19 cellular contexts compared by ENCODE assay signal in genomic region chr10:110396284-110396651, GRCh38.
DNase-seq lines count a peak whose midpoint lies in the region; ATAC-seq, FAIRE-seq and TF ChIP-seq lines count a peak whose summit lies in the region.
"Had no signal": no experiment of that assay in that cellular context is flagged by ENCODE, and none has a peak within 500 bp of the region (broad histone marks: within the 10 kb centered on the region; RNA-seq: fewer than 3 reads in every experiment).

No MANE protein-coding gene starts in this region.

- DNase-seq in activated CD8-positive, alpha-beta T cell treated with anti-CD3 and anti-CD28 coated beads for 36 hours = no peak
- DNase-seq in activated CD8-positive, alpha-beta T cell treated with anti-CD3 and anti-CD28 coated beads, Interleukin-2, amount 10 ng/mL, durations not matched to agents 7 days and 5 days = no peak
- DNase-seq in Panc1 (ENCODE audit: low read depth, low spot score) = no peak
- no peak for DNase-seq in endothelial cell of umbilical vein (ENCODE audit: low read depth, low spot score)
- no peak for DNase-seq in stimulated activated naive B cell treated with anti-CD40 and anti-IgM and Interleukin-4, amounts not matched to agents 10 μg/mL and 1 μg/mL and 100 μg/mL, for 72 hours
- DNase-seq in Kasumi-1 (lab: John Stamatoyannopoulos, UW) = no peak
- no peak for DNase-seq in GM13976 (ENCODE audit: low spot score)
- DNase-seq: activated CD8-positive, alpha-beta memory T cell treated with anti-CD3 and anti-CD28 coated beads, Interleukin-2, amount 50 U/mL, for 48 hours; glutamatergic neuron; midbrain; NCI-H1694 treated with DMSO at 0.1 percent for 48 hours; NCI-H524; WERI-Rb-1 had no signal

- in situ Hi-C loops in Panc1 (cut with HindIII; ENCODE audit: low pct_unique_long_range_greater_than_20kb, low sequenced_read_pairs) = no loop called here
- in situ Hi-C loops in GM13976 (cut with MboI; ENCODE audit: low sequenced_read_pairs, unreplicated experiment) = no loop called here

- no peak for TF ChIP-seq CTCF in activated CD8-positive, alpha-beta T cell treated with anti-CD3 and anti-CD28 coated beads for 36 hours (IDR thresholded peaks at IDR 0.05)
- TF ChIP-seq CTCF in Panc1 (IDR thresholded peaks at IDR 0.05) = no peak
- TF ChIP-seq CTCF in endothelial cell of umbilical vein (IDR thresholded peaks at IDR 0.05; ENCODE audit: extremely low read depth in 1 of 2, insufficient read depth in 1 of 2, low read depth in 1 of 2, low read length in 2 of 2) = no peak
- TF ChIP-seq CTCF in GM13976 (IDR thresholded peaks at IDR 0.05; ENCODE audit: borderline replicate concordance, control extremely low read depth, extremely low read depth, insufficient read depth, missing control alignments) = no peak

- H3K27me3 Mint-ChIP-seq in activated CD8-positive, alpha-beta T cell treated with anti-CD3 and anti-CD28 coated beads for 36 hours = peaks cover 3% of the 10 kb centered on the region
- no peaks in the 10 kb centered on the region for H3K27me3 Mint-ChIP-seq in activated CD8-positive, alpha-beta T cell treated with anti-CD3 and anti-CD28 coated beads, Interleukin-2, amount 10 ng/mL, durations not matched to agents 7 days and 5 days (ENCODE audit: low read depth)
- H3K27me3 Mint-ChIP-seq in stimulated activated naive B cell treated with anti-CD40 and anti-IgM and Interleukin-4, amounts not matched to agents 10 μg/mL and 1 μg/mL and 100 μg/mL, for 72 hours = peaks cover 10 to 11% of the 10 kb centered on the region in 2 donors
- H3K27me3 Mint-ChIP-seq: stimulated activated naive CD8-positive, alpha-beta T cell treated with anti-CD3 and anti-CD28 coated beads, Interleukin-15, amount 100 ng/mL, for 72 hours had no signal

- no peak overlapping the region for H3K4me2 ChIP-seq in endothelial cell of umbilical vein (ENCODE audit: insufficient read depth, low read length)
- H3K4me2 ChIP-seq: smooth muscle cell had no signal

- BruUV-seq in Panc1 (replicated peaks; lab: Mats Ljungman, UMichigan) (no TSS peak), endothelial cell of umbilical vein (replicated peaks; lab: Mats Ljungman, UMichigan) (no TSS peak)

- no peaks in the 10 kb centered on the region for H4K20me1 ChIP-seq in endothelial cell of umbilical vein (replicated peaks; ENCODE audit: control insufficient read depth, extremely low read depth, insufficient read depth, low read length)

- no peak overlapping the region for H3K4me3 ChIP-seq in Panc1 (ENCODE audit: low read depth in 2 of 2, low read length in 2 of 2)
- no peak overlapping the region for H3K4me3 ChIP-seq in endothelial cell of umbilical vein (replicated peaks in 1 of 3; ENCODE audit: insufficient read depth in 1 of 3, low read depth in 1 of 3, low read length in 3 of 3)
- H3K4me3 ChIP-seq: ovary, smooth muscle cell had no signal

- H3K36me3 Mint-ChIP-seq in activated CD8-positive, alpha-beta T cell treated with anti-CD3 and anti-CD28 coated beads for 36 hours (ENCODE audit: low read depth) = no peaks in the 10 kb centered on the region
- H3K36me3 Mint-ChIP-seq in activated CD8-positive, alpha-beta T cell treated with anti-CD3 and anti-CD28 coated beads, Interleukin-2, amount 10 ng/mL, durations not matched to agents 7 days and 5 days (ENCODE audit: low read depth) = no peaks in the 10 kb centered on the region
- H3K36me3 Mint-ChIP-seq in stimulated activated naive B cell treated with anti-CD40 and anti-IgM and Interleukin-4, amounts not matched to agents 10 μg/mL and 1 μg/mL and 100 μg/mL, for 72 hours = no peaks in the 10 kb centered on the region

- POLR2A ChIA-PET in activated CD8-positive, alpha-beta T cell treated with anti-CD3 and anti-CD28 coated beads for 36 hours (lab: Charles Lee) = interaction anchor here (0.8 to 1.4 kb wide), 4 partner anchors 15 to 101 kb away, joined by 3 read pairs; no protein-coding TSS in a partner anchor
- POLR2A ChIA-PET in activated CD8-positive, alpha-beta T cell treated with anti-CD3 and anti-CD28 coated beads, Interleukin-2, amount 10 ng/mL, durations not matched to agents 7 days and 5 days (lab: Charles Lee) = interaction anchor here (1.2 kb wide), 1 partner anchor 46 kb away, joined by 3 read pairs; no protein-coding TSS in a partner anchor
- POLR2A ChIA-PET in Panc1 (lab: Charles Lee) (interaction anchor here (1.2 kb wide), 1 partner anchor 41 kb away, joined by 3 read pairs; no protein-coding TSS in a partner anchor), endothelial cell of umbilical vein (lab: Charles Lee) (no interaction called here)

- H2AFZ ChIP-seq in endothelial cell of umbilical vein (ENCODE audit: low read depth, low read length) = no peak overlapping the region

- H3K27ac Mint-ChIP-seq in activated CD8-positive, alpha-beta T cell treated with anti-CD3 and anti-CD28 coated beads for 36 hours = peak overlapping the region; percentile 47
- H3K27ac Mint-ChIP-seq in activated CD8-positive, alpha-beta T cell treated with anti-CD3 and anti-CD28 coated beads, Interleukin-2, amount 10 ng/mL, durations not matched to agents 7 days and 5 days = no peak overlapping the region
- peak overlapping the region; percentile 83 for H3K27ac Mint-ChIP-seq in stimulated activated naive B cell treated with anti-CD40 and anti-IgM and Interleukin-4, amounts not matched to agents 10 μg/mL and 1 μg/mL and 100 μg/mL, for 72 hours

- no peaks in the 10 kb centered on the region for H3K27me3 ChIP-seq in Panc1 (ENCODE audit: control insufficient read depth, insufficient read depth, low read length)
- no peaks in the 10 kb centered on the region for H3K27me3 ChIP-seq in endothelial cell of umbilical vein (ENCODE audit: control insufficient read depth in 2 of 2, insufficient read depth in 2 of 2, low read length in 2 of 2)
- H3K27me3 ChIP-seq: ovary had no signal

- ATAC-seq in activated CD8-positive, alpha-beta T cell treated with anti-CD3 and anti-CD28 coated beads for 36 hours = no peak
- ATAC-seq in activated CD8-positive, alpha-beta T cell treated with anti-CD3 and anti-CD28 coated beads, Interleukin-2, amount 10 ng/mL, durations not matched to agents 7 days and 5 days = no peak
- ATAC-seq in Panc1 (no peak), GM21367 (IDR thresholded peaks at IDR 0.05; ENCODE audit: unreplicated experiment) (no peak)
- no peak for ATAC-seq in stimulated activated naive B cell treated with anti-CD40 and anti-IgM and Interleukin-4, amounts not matched to agents 10 μg/mL and 1 μg/mL and 100 μg/mL, for 72 hours (replicated peaks)

- H3K27ac ChIP-seq in Panc1 (ENCODE audit: low read length) (peak overlapping the region; percentile 77), endothelial cell of umbilical vein (ENCODE audit: insufficient read depth, low read depth, low read length) (peak overlapping the region; percentile 91)
- H3K27ac ChIP-seq: ovary, WERI-Rb-1 had no signal

- H3K4me3 Mint-ChIP-seq in activated CD8-positive, alpha-beta T cell treated with anti-CD3 and anti-CD28 coated beads for 36 hours = no peak overlapping the region
- no peak overlapping the region for H3K4me3 Mint-ChIP-seq in activated CD8-positive, alpha-beta T cell treated with anti-CD3 and anti-CD28 coated beads, Interleukin-2, amount 10 ng/mL, durations not matched to agents 7 days and 5 days
- H3K4me3 Mint-ChIP-seq in stimulated activated naive B cell treated with anti-CD40 and anti-IgM and Interleukin-4, amounts not matched to agents 10 μg/mL and 1 μg/mL and 100 μg/mL, for 72 hours = no peak overlapping the region

- dilution Hi-C loops in endothelial cell of umbilical vein (cut with MboI; ENCODE audit: extremely low pct_ligation_motif_present, low sequenced_read_pairs) = no loop called here

- peak overlapping the region; percentile 26 for H3K9ac ChIP-seq in endothelial cell of umbilical vein (replicated peaks; ENCODE audit: extremely low read depth, insufficient read depth, low read length)

- no peak for TF ChIP-seq POLR2A in endothelial cell of umbilical vein (IDR thresholded peaks at IDR 0.05; ENCODE audit: low read depth, low read length)

- no peaks in the 10 kb centered on the region for H3K9me1 ChIP-seq in endothelial cell of umbilical vein (replicated peaks; ENCODE audit: control insufficient read depth, extremely low read depth, insufficient read depth, low read length)

- CTCF ChIA-PET in activated CD8-positive, alpha-beta T cell treated with anti-CD3 and anti-CD28 coated beads for 36 hours (lab: Charles Lee) = interaction anchor here (0.8 to 1.4 kb wide), 4 partner anchors 13 to 150 kb away, joined by 3 to 5 read pairs (median 4); no protein-coding TSS in a partner anchor
- CTCF ChIA-PET in activated CD8-positive, alpha-beta T cell treated with anti-CD3 and anti-CD28 coated beads, Interleukin-2, amount 10 ng/mL, durations not matched to agents 7 days and 5 days (lab: Charles Lee) = interaction anchor here (1.0 to 1.4 kb wide), 2 partner anchors 19 to 41 kb away, joined by 3 to 4 read pairs; no protein-coding TSS in a partner anchor
- CTCF ChIA-PET in Panc1 (lab: Charles Lee) (no interaction called here), endothelial cell of umbilical vein (lab: Charles Lee) (interaction anchor here (3.4 to 6.4 kb wide), 2 partner anchors 15 to 42 kb away, joined by 13 to 62 read pairs; no protein-coding TSS in a partner anchor)

- no peaks in the 10 kb centered on the region for H3K36me3 ChIP-seq in Panc1 (ENCODE audit: control insufficient read depth, insufficient read depth, low read length)
- no peaks in the 10 kb centered on the region for H3K36me3 ChIP-seq in endothelial cell of umbilical vein (ENCODE audit: control insufficient read depth in 2 of 2, extremely low read depth in 1 of 2, insufficient read depth in 2 of 2, low read length in 2 of 2)
- H3K36me3 ChIP-seq: ovary, WERI-Rb-1 had no signal

- H3K4me1 ChIP-seq in Panc1 (ENCODE audit: control insufficient read depth, insufficient read depth, low read length) (peaks cover 49% of the 10 kb centered on the region), endothelial cell of umbilical vein (ENCODE audit: control insufficient read depth, extremely low read depth, insufficient read depth, low read length) (peaks cover 61% of the 10 kb centered on the region)

- FAIRE-seq in endothelial cell of umbilical vein (lab: Jason Lieb, UNC) = no peak
- FAIRE-seq: A204.1, G401.6 had no signal

- no peaks in the 10 kb centered on the region for H3K9me3 ChIP-seq in Panc1 (ENCODE audit: control insufficient read depth, insufficient read depth, low read depth, low read length)
- H3K9me3 ChIP-seq in endothelial cell of umbilical vein (replicated peaks; ENCODE audit: control insufficient read depth, insufficient read depth, low read length) = no peaks in the 10 kb centered on the region
- H3K9me3 ChIP-seq: ovary had no signal

- intact Hi-C loops in activated CD8-positive, alpha-beta T cell treated with anti-CD3 and anti-CD28 coated beads for 36 hours (cut with micrococcal nuclease) = no loop called here
- intact Hi-C loops in Panc1 (cut with micrococcal nuclease; ENCODE audit: unreplicated experiment) = loop anchor here (5.0 kb wide), 1 partner anchor 101 kb away; the partner anchor contains the start of gene DUSP5
- intact Hi-C loops in endothelial cell of umbilical vein (cut with micrococcal nuclease) = loop anchor here (5.0 kb wide), 2 partner anchors 319 to 521 kb away; partner anchors contain the start of genes BBIP1 and SHOC2

- no peaks in the 10 kb centered on the region for H3K9me3 Mint-ChIP-seq in activated CD8-positive, alpha-beta T cell treated with anti-CD3 and anti-CD28 coated beads for 36 hours
- H3K9me3 Mint-ChIP-seq in activated CD8-positive, alpha-beta T cell treated with anti-CD3 and anti-CD28 coated beads, Interleukin-2, amount 10 ng/mL, durations not matched to agents 7 days and 5 days (ENCODE audit: insufficient read depth) = no peaks in the 10 kb centered on the region
- H3K9me3 Mint-ChIP-seq in stimulated activated naive B cell treated with anti-CD40 and anti-IgM and Interleukin-4, amounts not matched to agents 10 μg/mL and 1 μg/mL and 100 μg/mL, for 72 hours = no peaks in the 10 kb centered on the region
- H3K9me3 Mint-ChIP-seq: stimulated activated naive CD8-positive, alpha-beta T cell treated with anti-CD3 and anti-CD28 coated beads, Interleukin-15, amount 100 ng/mL, for 72 hours had no signal

- H3K79me2 ChIP-seq in endothelial cell of umbilical vein (ENCODE audit: control insufficient read depth, insufficient read depth, low read length) = no peaks in the 10 kb centered on the region

- H3K4me1 Mint-ChIP-seq in activated CD8-positive, alpha-beta T cell treated with anti-CD3 and anti-CD28 coated beads for 36 hours (ENCODE audit: low read depth) = peaks cover 24% of the 10 kb centered on the region
- H3K4me1 Mint-ChIP-seq in activated CD8-positive, alpha-beta T cell treated with anti-CD3 and anti-CD28 coated beads, Interleukin-2, amount 10 ng/mL, durations not matched to agents 7 days and 5 days (ENCODE audit: low read depth) = peaks cover 20% of the 10 kb centered on the region
- peaks cover 24 to 49% of the 10 kb centered on the region in 2 donors for H3K4me1 Mint-ChIP-seq in stimulated activated naive B cell treated with anti-CD40 and anti-IgM and Interleukin-4, amounts not matched to agents 10 μg/mL and 1 μg/mL and 100 μg/mL, for 72 hours
